15 cellular contexts compared by ENCODE assay signal in the genomic region with DNA sequence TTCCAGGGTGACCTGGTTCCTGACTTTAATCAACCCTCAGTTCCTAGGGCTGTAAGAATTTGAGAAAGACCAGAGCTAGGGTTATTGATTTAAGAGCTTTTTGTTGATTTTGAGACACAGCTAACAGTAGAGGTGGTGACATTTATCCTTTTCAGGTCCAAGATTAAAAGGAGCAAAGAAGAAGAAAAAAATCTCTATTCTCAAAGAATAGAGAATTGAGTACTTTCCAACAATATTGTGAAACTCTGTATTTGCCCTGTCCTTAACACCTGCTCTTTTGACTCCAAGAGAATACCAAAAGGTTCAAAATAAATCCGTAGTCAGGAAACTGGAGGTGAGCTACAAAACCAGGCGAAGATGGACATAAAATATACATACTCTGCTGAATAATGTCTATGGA. TPM values are rescaled to one million over a fixed set of nuclear protein-coding genes. Genes with fewer than 3 reads are reported as not detected.
DNase-seq lines count a peak whose midpoint lies in the region; ATAC-seq lines count a peak whose summit lies in the region.
"Had no signal": no experiment of that assay in that cellular context is flagged by ENCODE, and none has a peak within 500 bp of the region (broad histone marks: within the 10 kb centered on the region; RNA-seq: fewer than 3 reads in every experiment).

No MANE protein-coding gene starts in this region.

- no peak overlapping the region for H3K4me3 Mint-ChIP-seq in CD4-positive, alpha-beta memory T cell
- H3K4me3 Mint-ChIP-seq in T-cell: no peak overlapping the region
- peak overlapping the region in 1 of 10 donors; percentile 9 for H3K4me3 Mint-ChIP-seq in naive thymus-derived CD8-positive, alpha-beta T cell
- H3K4me3 Mint-ChIP-seq: H9 had no signal

- no peaks in the 10 kb centered on the region for H3K27me3 Mint-ChIP-seq in CD4-positive, alpha-beta memory T cell
- H3K27me3 Mint-ChIP-seq in T-cell: no peaks in the 10 kb centered on the region
- H3K27me3 Mint-ChIP-seq in naive thymus-derived CD8-positive, alpha-beta T cell: no peaks in the 10 kb centered on the region

- peak overlapping the region in 6 of 7 donors; percentile 29 to 84 (median 35) for H3K27ac Mint-ChIP-seq in CD4-positive, alpha-beta memory T cell
- peak overlapping the region; percentile 62 to 75 for H3K27ac Mint-ChIP-seq in T-cell
- H3K27ac Mint-ChIP-seq in naive thymus-derived CD8-positive, alpha-beta T cell: peak overlapping the region in 8 of 10 donors; percentile 7 to 97 (median 62)
- H3K27ac Mint-ChIP-seq: H9 had no signal

- H3K9me3 Mint-ChIP-seq in CD4-positive, alpha-beta memory T cell: peaks cover 0 to 8% (median 3%) of the 10 kb centered on the region in 8 donors
- peaks cover 0 to 10% (median 9%) of the 10 kb centered on the region in 3 donors for H3K9me3 Mint-ChIP-seq in T-cell
- peaks cover 0 to 10% (median 4%) of the 10 kb centered on the region in 9 donors for H3K9me3 Mint-ChIP-seq in naive thymus-derived CD8-positive, alpha-beta T cell

- H3K27me3 ChIP-seq in CD4-positive, alpha-beta memory T cell (ENCODE audit: insufficient read depth, low read length): no peaks in the 10 kb centered on the region
- H3K27me3 ChIP-seq: BE2C had no signal

- peaks cover 52 to 65% of the 10 kb centered on the region in 2 donors for H3K36me3 Mint-ChIP-seq in CD4-positive, alpha-beta memory T cell
- peaks cover 47% of the 10 kb centered on the region for H3K36me3 Mint-ChIP-seq in T-cell
- H3K36me3 Mint-ChIP-seq in naive thymus-derived CD8-positive, alpha-beta T cell: peaks cover 14 to 83% (median 18%) of the 10 kb centered on the region in 3 donors

- H3K9me3 ChIP-seq in CD4-positive, alpha-beta memory T cell (ENCODE audit: control insufficient read depth in 1 of 2, low read length in 2 of 2): peaks cover 0 to 4% of the 10 kb centered on the region in 2 donors
- H3K9me3 ChIP-seq: BE2C had no signal

- CTCF ChIA-PET in CD4-positive, alpha-beta memory T cell (lab: Charles Lee; ENCODE audit: partially characterized antibody): interaction anchor here (1.0 kb wide), 1 partner anchor 28 kb away, joined by 3 read pairs; no protein-coding TSS in a partner anchor
- CTCF ChIA-PET in T-cell (lab: Charles Lee): interaction anchor here in 1 of 2 donors (0.6 kb wide), 1 partner anchor 31 kb away, joined by 3 read pairs; no protein-coding TSS in a partner anchor

- H3K4me3 ChIP-seq in CD4-positive, alpha-beta memory T cell (ENCODE audit: low read length in 2 of 2): no peak overlapping the region

- H3K36me3 ChIP-seq in CD4-positive, alpha-beta memory T cell (ENCODE audit: insufficient read depth, low read length): peaks cover 14% of the 10 kb centered on the region

- ATAC-seq in T-cell (replicated peaks in 1 of 4): no peak
- peak; percentile 48 for ATAC-seq in left lobe of liver
- ATAC-seq in naive thymus-derived CD8-positive, alpha-beta T cell: no peak

- H3K4me1 Mint-ChIP-seq in CD4-positive, alpha-beta memory T cell: peaks cover 52 to 89% (median 73%) of the 10 kb centered on the region in 4 donors
- H3K4me1 Mint-ChIP-seq in T-cell: peaks cover 77 to 87% (median 87%) of the 10 kb centered on the region in 3 donors
- H3K4me1 Mint-ChIP-seq in naive thymus-derived CD8-positive, alpha-beta T cell: peaks cover 50 to 91% (median 80%) of the 10 kb centered on the region in 4 donors

- POLR2A ChIA-PET in CD4-positive, alpha-beta memory T cell (lab: Charles Lee; ENCODE audit: partially characterized antibody): interaction anchor here (1.0 kb wide), 1 partner anchor 84 kb away, joined by 3 read pairs; no protein-coding TSS in a partner anchor
- POLR2A ChIA-PET in T-cell (lab: Charles Lee): interaction anchor here in 1 of 2 donors (0.6 kb wide), 2 partner anchors 44 to 303 kb away, joined by 3 to 7 read pairs; no protein-coding TSS in a partner anchor
- POLR2A ChIA-PET in naive thymus-derived CD8-positive, alpha-beta T cell (lab: Charles Lee): no interaction called here

- intact Hi-C loops in CD4-positive, alpha-beta memory T cell (cut with micrococcal nuclease): no loop called here

- H3K4me1 ChIP-seq in CD4-positive, alpha-beta memory T cell (ENCODE audit: insufficient read depth, low read length): peaks cover 75% of the 10 kb centered on the region

- no peak overlapping the region for H3K27ac ChIP-seq in CD4-positive, alpha-beta memory T cell (ENCODE audit: low read depth, low read length)
- H3K27ac ChIP-seq: C4-2B had no signal

- no peak for DNase-seq in CD4-positive, alpha-beta memory T cell
- no peak for DNase-seq in T-cell
- no peak for DNase-seq in left lobe of liver (ENCODE audit: low spot score)
- no peak for DNase-seq in naive thymus-derived CD8-positive, alpha-beta T cell
- no peak for DNase-seq in cortex of kidney (lab: John Stamatoyannopoulos, UW)
- no peak for DNase-seq in NCI-H1417 (lab: John Stamatoyannopoulos, UW)
- DNase-seq in Ammon's horn (ENCODE audit: low spot score): no peak
- DNase-seq: BE2C, Calu3, DMS153, DMS79 treated with DMSO at 0.1 percent for 48 hours, EL, GOT3, H9 had no signal

RNA-seq across cellular contexts. Expression of a gene that starts 7.3 kb away (rescaled TPM):
- 10 to 100 TPM; 36.4 to 40.9 TPM for total RNA-seq in CD4-positive, alpha-beta memory T cell
- polyA plus RNA-seq in CD4-positive, alpha-beta memory T cell: 10 to 100 TPM; 14.5 to 30.3 TPM
- total RNA-seq in T-cell: 10 to 100 TPM; 12.0 to 35.2 (median 30.2) TPM
- 0.75 TPM for total RNA-seq in left lobe of liver
- 10 to 100 TPM; 28.9 to 31.7 TPM for total RNA-seq in naive thymus-derived CD8-positive, alpha-beta T cell
- polyA plus RNA-seq in naive thymus-derived CD8-positive, alpha-beta T cell: 10 to 100 TPM; 14.3 to 35.0 (median 30.6) TPM

RNA-seq across cellular contexts. Expression of a gene that starts 50.9 kb away (rescaled TPM):
- 10 to 100 TPM in 1 of 2 experiments, 1 to 10 TPM in 1; 6.4 to 10.4 TPM for total RNA-seq in CD4-positive, alpha-beta memory T cell
- polyA plus RNA-seq in CD4-positive, alpha-beta memory T cell: 1 to 10 TPM; 1.5 to 1.8 TPM
- 1 to 10 TPM; 4.5 to 8.6 (median 6.2) TPM for total RNA-seq in T-cell
- 3.9 TPM for total RNA-seq in left lobe of liver
- total RNA-seq in naive thymus-derived CD8-positive, alpha-beta T cell: 10 to 100 TPM; 13.0 to 15.5 TPM
- polyA plus RNA-seq in naive thymus-derived CD8-positive, alpha-beta T cell: 1 to 10 TPM; 2.5 to 5.1 (median 2.9) TPM
